In genomic region chr2:38619458-38620164, GRCh38 we compare ENCODE assay signal across 1 cellular context.
TF ChIP-seq lines count a peak whose summit lies in the region.

No MANE protein-coding gene starts in this region.

TF ChIP-seq in K562, 482 proteins besides CTCF, POLR2A, EP300 and RAD21:
- TF ChIP-seq FOXM1 (IDR thresholded peaks at IDR 0.05; ENCODE audit: low read depth) (no peak), FOXM1 (CRISPR knock-in tag; IDR thresholded peaks at IDR 0.05; ENCODE audit: low read depth) (no peak), SPI1 (IDR thresholded peaks at IDR 0.05; ENCODE audit: borderline replicate concordance, low read depth, low read length) (peak; percentile 93), ZC3H4 (CRISPR knock-in tag; IDR thresholded peaks at IDR 0.05; ENCODE audit: borderline replicate concordance) (no peak), ZBTB8A (IDR thresholded peaks at IDR 0.05; ENCODE audit: partially characterized antibody) (no peak), CTCFL (IDR thresholded peaks at IDR 0.05; ENCODE audit: borderline replicate concordance, insufficient read depth, low read depth, low read length, poor library complexity, severe bottlenecking) (no peak), KHSRP (IDR thresholded peaks at IDR 0.05) (no peak), PTTG1 (tag; IDR thresholded peaks at IDR 0.05; ENCODE audit: low read depth) (no peak), ZNF175 (CRISPR knock-in tag; IDR thresholded peaks at IDR 0.05; ENCODE audit: low read depth) (peak; percentile 69; the same call in 1 of the 2 replicates), ZNF280A (IDR thresholded peaks at IDR 0.05; ENCODE audit: low read depth, partially characterized antibody) (no peak), ZNF512 (tag; IDR thresholded peaks at IDR 0.05) (no peak), TEAD4 (IDR thresholded peaks at IDR 0.05; ENCODE audit: low read length) (peak; percentile 52; the same call in 1 of the 2 replicates), TEAD4 (CRISPR knock-in tag; IDR thresholded peaks at IDR 0.05; ENCODE audit: borderline replicate concordance) (no peak), TRIM24 (IDR thresholded peaks at IDR 0.05) (peak in 1 of 2 experiments; percentile 22; a peak in 1 of 4 replicates), E2F8 (IDR thresholded peaks at IDR 0.05; ENCODE audit: low read depth, partially characterized antibody) (peak; percentile 92), FOSL1 (tag; conservative IDR thresholded peaks at IDR 0.05) (0 out of 2 replicates have a peak, but pooled peaks have one; percentile 12), SMARCA4 (IDR thresholded peaks at IDR 0.05) (peak; percentile 49; the same call in 1 of the 2 replicates), CBX8 (IDR thresholded peaks at IDR 0.05; ENCODE audit: borderline replicate concordance, extremely low read depth, low read depth, low read length, poor library complexity, severe bottlenecking) (no peak), ZNF584 (CRISPR knock-in tag; IDR thresholded peaks at IDR 0.05; ENCODE audit: low read depth) (0 out of 2 replicates have a peak, but pooled peaks have one; percentile 66), SMARCE1 (IDR thresholded peaks at IDR 0.05) (peak; percentile 19; the same call in 1 of the 2 replicates)
